32 cellular contexts compared by ENCODE assay signal in genomic region chr9:72127753-72128152, GRCh38. TPM values are rescaled to one million over a fixed set of nuclear protein-coding genes. Genes with fewer than 3 reads are reported as not detected.
DNase-seq lines count a peak whose midpoint lies in the region; ATAC-seq, FAIRE-seq and TF ChIP-seq lines count a peak whose summit lies in the region.
"Had no signal": no experiment of that assay in that cellular context is flagged by ENCODE, and none has a peak within 500 bp of the region (broad histone marks: within the 10 kb centered on the region; RNA-seq: fewer than 3 reads in every experiment).

No MANE protein-coding gene starts in this region.

- no peak for TF ChIP-seq EP300 in transverse colon (IDR thresholded peaks at IDR 0.05; ENCODE audit: low read depth)

- H3K4me3 ChIP-seq in liver (ENCODE audit: low read depth in 1 of 3, low read length in 3 of 3) (no peak overlapping the region), transverse colon (no peak overlapping the region), breast epithelium (no peak overlapping the region)
- H3K4me3 ChIP-seq: K562, MG63, PC-9 had no signal

- intact Hi-C loops in transverse colon (cut with DNase I; ENCODE audit: low total_unique reads) (no loop called here), breast epithelium (cut with DNase I; ENCODE audit: low total_unique reads) (no loop called here)

- 7% methylated on average over 2 of the region's 2 CpGs for WGBS in liver
- WGBS in transverse colon (ENCODE audit: low coverage in 1 of 2), 2 donors: 17 to 29% methylated on average over 2 of the region's 2 CpGs

- in situ Hi-C loops in G401 (cut with HindIII; ENCODE audit: low sequenced_read_pairs) (no loop called here), transverse colon (cut with MboI; ENCODE audit: low pct_ligation_motif_present in 1 of 4, low pct_unique_long_range_greater_than_20kb in 1 of 4, low sequenced_read_pairs in 3 of 4) (no loop called here)

- H3K9me3 ChIP-seq in liver (ENCODE audit: control insufficient read depth in 4 of 4, low read length in 3 of 4) (no peaks in the 10 kb centered on the region), transverse colon (no peaks in the 10 kb centered on the region), breast epithelium (no peaks in the 10 kb centered on the region)
- H3K9me3 ChIP-seq: MG63 had no signal

- ATAC-seq in HG03342 (IDR thresholded peaks at IDR 0.05; ENCODE audit: unreplicated experiment): no peak
- ATAC-seq: K562 had no signal

- FAIRE-seq in colon (lab: Jason Lieb, UNC): peak; percentile 14
- FAIRE-seq: A204.1, GM12891, GM19239, H1, K562 had no signal

- H3K9ac ChIP-seq in liver (ENCODE audit: low read depth in 1 of 2, low read length in 2 of 2): peak overlapping the region in 1 of 2 donors; percentile 64

- DNase-seq in G401 (ENCODE audit: low spot score) (peak; percentile 1), transverse colon (no peak), breast epithelium (ENCODE audit: low spot score in 2 of 2) (no peak), mucosa of gallbladder (ENCODE audit: low spot score) (no peak)
- DNase-seq: C1 segment of cervical spinal cord; CD4-positive, alpha-beta memory T cell; COR-L47; DMS 273 treated with DMSO at 0.1 percent for 48 hours; DMS79; EL; GF-D8; HCEC 1CT; NCI-H2029; NCI-H446; NCI-H526; NCI-H82; NK-92 treated with Interleukin-12 subunit alpha and Interleukin-12 subunit beta, amount 100 ng/mL, for 24 hours; PC-9; SHP77 had no signal

- H3K27me3 ChIP-seq in liver (ENCODE audit: control insufficient read depth in 4 of 4, insufficient read depth in 4 of 4, low read length in 3 of 4) (no peaks in the 10 kb centered on the region), transverse colon (no peaks in the 10 kb centered on the region), breast epithelium (no peaks in the 10 kb centered on the region)
- H3K27me3 ChIP-seq: MG63 had no signal

- no peak for TF ChIP-seq CTCF in liver (IDR thresholded peaks at IDR 0.05; ENCODE audit: low read depth, low read length, missing input control)
- TF ChIP-seq CTCF in transverse colon (IDR thresholded peaks at IDR 0.05): no peak
- TF ChIP-seq CTCF in breast epithelium (IDR thresholded peaks at IDR 0.05): no peak

- H3K36me3 ChIP-seq in liver (ENCODE audit: control insufficient read depth in 4 of 4, insufficient read depth in 3 of 4, low read depth in 1 of 4, low read length in 3 of 4) (no peaks in the 10 kb centered on the region), transverse colon (no peaks in the 10 kb centered on the region), breast epithelium (no peaks in the 10 kb centered on the region)
- H3K36me3 ChIP-seq: MG63 had no signal

- peak overlapping the region; percentile 64 to 66 for H3K27ac ChIP-seq in liver (ENCODE audit: low read depth in 1 of 2, low read length in 2 of 2)
- peak overlapping the region in 3 of 4 donors; percentile 62 to 73 (median 71) for H3K27ac ChIP-seq in transverse colon
- H3K27ac ChIP-seq in breast epithelium: no peak overlapping the region
- H3K27ac ChIP-seq: PC-9, RWPE1 had no signal

- TF ChIP-seq POLR2A in transverse colon (IDR thresholded peaks at IDR 0.05): no peak
- TF ChIP-seq POLR2A in breast epithelium (IDR thresholded peaks at IDR 0.05): no peak

- peaks cover 4 to 44% (median 34%) of the 10 kb centered on the region in 4 donors for H3K4me1 ChIP-seq in liver (ENCODE audit: control insufficient read depth in 4 of 4, insufficient read depth in 4 of 4, low read length in 3 of 4)
- H3K4me1 ChIP-seq in transverse colon: peaks cover 4 to 29% (median 10%) of the 10 kb centered on the region in 4 donors
- no peaks in the 10 kb centered on the region for H3K4me1 ChIP-seq in breast epithelium

- TF ChIP-seq RAD21 in liver (IDR thresholded peaks at IDR 0.05): peak in 1 of 2 donors; percentile 17

TF ChIP-seq in liver, 16 proteins besides CTCF, POLR2A, EP300 and RAD21:
- TF ChIP-seq ATF3 (IDR thresholded peaks at IDR 0.05) (no peak), HNF4A (conservative IDR thresholded peaks at IDR 0.05) (peak; percentile 54 to 71), GABPA (IDR thresholded peaks at IDR 0.05 in 1 of 2, conservative IDR thresholded peaks at IDR 0.05 in 1 of 2) (peak in 1 of 2 donors; percentile 9), MAX (IDR thresholded peaks at IDR 0.05) (no peak), SP1 (IDR thresholded peaks at IDR 0.05) (peak; percentile 70)

RNA-seq across cellular contexts. Expression of gene GDA, which starts 21.5 kb away (rescaled TPM):
- not detected in 2 replicates for total RNA-seq in G401 (2014; rRNA removed; shearing (Covaris generic))
- total RNA-seq in liver: 10 to 100 TPM in 1 of 2 donors, under 1 TPM in 1; 0.37 to 24.1 TPM
- 10 to 100 TPM; 15.0 to 24.4 TPM for polyA plus RNA-seq in liver
- 10 to 100 TPM in 3 of 4 donors, 1 to 10 TPM in 1; 1.2 to 89.9 (median 55.9) TPM for total RNA-seq in transverse colon
- total RNA-seq in breast epithelium: 1 to 10 TPM in 2 of 3 donors, not detected in 1; 1.3 to 3.0 TPM
- 70.0 TPM for total RNA-seq in mucosa of gallbladder
- total RNA-seq: CD4-positive, alpha-beta memory T cell; HT1080; LHCN-M2; SK-MEL-5 had no signal
- polyA plus RNA-seq: CD4-positive, alpha-beta memory T cell had no signal

Comparison
In these comparisons a context has a peak if more than half of its experiments do, and no peak if none do; other contexts are left out.
1. H3K27ac ChIP-seq: peak in liver (2 of 2) and transverse colon (3 of 4); none in breast epithelium (0 of 2).